In genomic region chr3:151213881-151214280, GRCh38 we compare ENCODE assay signal across 1 cellular context.
TF ChIP-seq lines count a peak whose summit lies in the region.

No MANE protein-coding gene starts in this region.

TF ChIP-seq in IMR-90, 13 proteins besides CTCF, POLR2A, EP300 and RAD21:
- no peak for TF ChIP-seq ELK1 (IDR thresholded peaks at IDR 0.05; ENCODE audit: borderline replicate concordance, low read depth, low read length)
- TF ChIP-seq MXI1 (IDR thresholded peaks at IDR 0.05; ENCODE audit: borderline replicate concordance, low read depth, low read length): no peak
- no peak for TF ChIP-seq CHD1 (IDR thresholded peaks at IDR 0.05; ENCODE audit: low read depth, low read length)
- no peak for TF ChIP-seq FOS (IDR thresholded peaks at IDR 0.05; ENCODE audit: low read depth, low read length)
- TF ChIP-seq BHLHE40 (IDR thresholded peaks at IDR 0.05; ENCODE audit: low read depth, low read length): no peak
- TF ChIP-seq NFE2L2 (IDR thresholded peaks at IDR 0.05; ENCODE audit: low read depth, low read length): no peak
- no peak for TF ChIP-seq MAFK (IDR thresholded peaks at IDR 0.05; ENCODE audit: low read depth, low read length)
- no peak for TF ChIP-seq MAZ (IDR thresholded peaks at IDR 0.05; ENCODE audit: borderline replicate concordance, low read depth, low read length)
- no peak for TF ChIP-seq CEBPB (IDR thresholded peaks at IDR 0.05; ENCODE audit: low read depth, low read length)
- no peak for TF ChIP-seq USF2 (IDR thresholded peaks at IDR 0.05; ENCODE audit: low read depth, low read length)
